In the genomic region with DNA sequence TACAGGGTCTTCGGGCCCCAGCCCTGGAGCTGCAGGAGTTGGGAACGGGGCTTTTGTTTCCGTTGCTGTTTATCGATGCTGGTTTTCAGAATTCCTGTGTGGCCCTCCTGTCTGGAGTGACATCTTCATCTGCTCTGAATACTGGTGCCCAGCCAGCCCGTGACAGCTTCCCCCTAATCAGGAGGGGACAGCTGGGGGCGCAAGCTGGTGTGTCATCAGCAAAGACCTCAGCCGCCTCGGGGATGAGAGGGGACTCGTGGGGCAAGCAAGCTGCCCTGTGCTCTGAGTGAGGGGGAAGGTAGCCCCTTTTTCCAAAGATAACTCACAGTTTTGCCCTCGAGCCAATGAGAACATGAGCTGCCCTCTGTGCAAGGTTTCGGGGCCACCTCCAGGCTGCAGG, we compare ENCODE assay signal across 2 cellular contexts.
TF ChIP-seq lines count a peak whose summit lies in the region.

No MANE protein-coding gene starts in this region.

TF ChIP-seq in liver, 16 proteins besides CTCF, POLR2A, EP300 and RAD21 (continued from another document):
- TF ChIP-seq, protein P1, sequence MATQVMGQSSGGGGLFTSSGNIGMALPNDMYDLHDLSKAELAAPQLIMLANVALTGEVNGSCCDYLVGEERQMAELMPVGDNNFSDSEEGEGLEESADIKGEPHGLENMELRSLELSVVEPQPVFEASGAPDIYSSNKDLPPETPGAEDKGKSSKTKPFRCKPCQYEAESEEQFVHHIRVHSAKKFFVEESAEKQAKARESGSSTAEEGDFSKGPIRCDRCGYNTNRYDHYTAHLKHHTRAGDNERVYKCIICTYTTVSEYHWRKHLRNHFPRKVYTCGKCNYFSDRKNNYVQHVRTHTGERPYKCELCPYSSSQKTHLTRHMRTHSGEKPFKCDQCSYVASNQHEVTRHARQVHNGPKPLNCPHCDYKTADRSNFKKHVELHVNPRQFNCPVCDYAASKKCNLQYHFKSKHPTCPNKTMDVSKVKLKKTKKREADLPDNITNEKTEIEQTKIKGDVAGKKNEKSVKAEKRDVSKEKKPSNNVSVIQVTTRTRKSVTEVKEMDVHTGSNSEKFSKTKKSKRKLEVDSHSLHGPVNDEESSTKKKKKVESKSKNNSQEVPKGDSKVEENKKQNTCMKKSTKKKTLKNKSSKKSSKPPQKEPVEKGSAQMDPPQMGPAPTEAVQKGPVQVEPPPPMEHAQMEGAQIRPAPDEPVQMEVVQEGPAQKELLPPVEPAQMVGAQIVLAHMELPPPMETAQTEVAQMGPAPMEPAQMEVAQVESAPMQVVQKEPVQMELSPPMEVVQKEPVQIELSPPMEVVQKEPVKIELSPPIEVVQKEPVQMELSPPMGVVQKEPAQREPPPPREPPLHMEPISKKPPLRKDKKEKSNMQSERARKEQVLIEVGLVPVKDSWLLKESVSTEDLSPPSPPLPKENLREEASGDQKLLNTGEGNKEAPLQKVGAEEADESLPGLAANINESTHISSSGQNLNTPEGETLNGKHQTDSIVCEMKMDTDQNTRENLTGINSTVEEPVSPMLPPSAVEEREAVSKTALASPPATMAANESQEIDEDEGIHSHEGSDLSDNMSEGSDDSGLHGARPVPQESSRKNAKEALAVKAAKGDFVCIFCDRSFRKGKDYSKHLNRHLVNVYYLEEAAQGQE (IDR thresholded peaks at IDR 0.05): no peak
- no peak for TF ChIP-seq SP1 (IDR thresholded peaks at IDR 0.05)
- TF ChIP-seq, protein P2, sequence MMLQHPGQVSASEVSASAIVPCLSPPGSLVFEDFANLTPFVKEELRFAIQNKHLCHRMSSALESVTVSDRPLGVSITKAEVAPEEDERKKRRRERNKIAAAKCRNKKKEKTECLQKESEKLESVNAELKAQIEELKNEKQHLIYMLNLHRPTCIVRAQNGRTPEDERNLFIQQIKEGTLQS (IDR thresholded peaks at IDR 0.05): no peak
- TF ChIP-seq HNF4A (conservative IDR thresholded peaks at IDR 0.05): no peak
- TF ChIP-seq RXRA (IDR thresholded peaks at IDR 0.05): no peak
- TF ChIP-seq HNF4G (IDR thresholded peaks at IDR 0.05): no peak
- no peak for TF ChIP-seq GABPA (IDR thresholded peaks at IDR 0.05 in 1 of 2, conservative IDR thresholded peaks at IDR 0.05 in 1 of 2)
- no peak for TF ChIP-seq NR2F2 (IDR thresholded peaks at IDR 0.05)
- TF ChIP-seq TAF1 (conservative IDR thresholded peaks at IDR 0.05): no peak
- TF ChIP-seq, protein P3, sequence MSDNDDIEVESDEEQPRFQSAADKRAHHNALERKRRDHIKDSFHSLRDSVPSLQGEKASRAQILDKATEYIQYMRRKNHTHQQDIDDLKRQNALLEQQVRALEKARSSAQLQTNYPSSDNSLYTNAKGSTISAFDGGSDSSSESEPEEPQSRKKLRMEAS (IDR thresholded peaks at IDR 0.05): no peak
- TF ChIP-seq FOXA2 (IDR thresholded peaks at IDR 0.05): no peak
- no peak for TF ChIP-seq YY1 (IDR thresholded peaks at IDR 0.05)
- TF ChIP-seq, protein P4, sequence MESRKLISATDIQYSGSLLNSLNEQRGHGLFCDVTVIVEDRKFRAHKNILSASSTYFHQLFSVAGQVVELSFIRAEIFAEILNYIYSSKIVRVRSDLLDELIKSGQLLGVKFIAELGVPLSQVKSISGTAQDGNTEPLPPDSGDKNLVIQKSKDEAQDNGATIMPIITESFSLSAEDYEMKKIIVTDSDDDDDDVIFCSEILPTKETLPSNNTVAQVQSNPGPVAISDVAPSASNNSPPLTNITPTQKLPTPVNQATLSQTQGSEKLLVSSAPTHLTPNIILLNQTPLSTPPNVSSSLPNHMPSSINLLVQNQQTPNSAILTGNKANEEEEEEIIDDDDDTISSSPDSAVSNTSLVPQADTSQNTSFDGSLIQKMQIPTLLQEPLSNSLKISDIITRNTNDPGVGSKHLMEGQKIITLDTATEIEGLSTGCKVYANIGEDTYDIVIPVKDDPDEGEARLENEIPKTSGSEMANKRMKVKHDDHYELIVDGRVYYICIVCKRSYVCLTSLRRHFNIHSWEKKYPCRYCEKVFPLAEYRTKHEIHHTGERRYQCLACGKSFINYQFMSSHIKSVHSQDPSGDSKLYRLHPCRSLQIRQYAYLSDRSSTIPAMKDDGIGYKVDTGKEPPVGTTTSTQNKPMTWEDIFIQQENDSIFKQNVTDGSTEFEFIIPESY (IDR thresholded peaks at IDR 0.05): no peak
- TF ChIP-seq EGR1 (IDR thresholded peaks at IDR 0.05; ENCODE audit: low read depth in 2 of 2): no peak
- TF ChIP-seq JUND (IDR thresholded peaks at IDR 0.05): no peak

TF ChIP-seq in HepG2, 621 proteins besides CTCF, POLR2A, EP300 and RAD21 (continued from another document):
- TF ChIP-seq, protein P5, sequence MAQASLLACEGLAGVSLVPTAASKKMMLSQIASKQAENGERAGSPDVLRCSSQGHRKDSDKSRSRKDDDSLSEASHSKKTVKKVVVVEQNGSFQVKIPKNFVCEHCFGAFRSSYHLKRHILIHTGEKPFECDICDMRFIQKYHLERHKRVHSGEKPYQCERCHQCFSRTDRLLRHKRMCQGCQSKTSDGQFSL (CRISPR knock-in tag; IDR thresholded peaks at IDR 0.05): no peak
- no peak for TF ChIP-seq XRCC5 (optimal IDR thresholded peaks at IDR 0.05; ENCODE audit: low read length)
- no peak for TF ChIP-seq ZNF124 (CRISPR knock-in tag; IDR thresholded peaks at IDR 0.05)
- no peak for TF ChIP-seq SRSF9 (IDR thresholded peaks at IDR 0.05; ENCODE audit: borderline replicate concordance, insufficient read depth, low read depth, low read length, poor library complexity, severe bottlenecking)
- no peak for TF ChIP-seq FOXJ3 (CRISPR knock-in tag; IDR thresholded peaks at IDR 0.05; ENCODE audit: borderline replicate concordance)
- no peak for TF ChIP-seq KLF11 (CRISPR knock-in tag; IDR thresholded peaks at IDR 0.05)
- TF ChIP-seq EEA1 (CRISPR knock-in tag; IDR thresholded peaks at IDR 0.05; ENCODE audit: borderline replicate concordance): no peak
- TF ChIP-seq ZFX (CRISPR knock-in tag; IDR thresholded peaks at IDR 0.05; ENCODE audit: low read depth): no peak
- TF ChIP-seq, protein P6, sequence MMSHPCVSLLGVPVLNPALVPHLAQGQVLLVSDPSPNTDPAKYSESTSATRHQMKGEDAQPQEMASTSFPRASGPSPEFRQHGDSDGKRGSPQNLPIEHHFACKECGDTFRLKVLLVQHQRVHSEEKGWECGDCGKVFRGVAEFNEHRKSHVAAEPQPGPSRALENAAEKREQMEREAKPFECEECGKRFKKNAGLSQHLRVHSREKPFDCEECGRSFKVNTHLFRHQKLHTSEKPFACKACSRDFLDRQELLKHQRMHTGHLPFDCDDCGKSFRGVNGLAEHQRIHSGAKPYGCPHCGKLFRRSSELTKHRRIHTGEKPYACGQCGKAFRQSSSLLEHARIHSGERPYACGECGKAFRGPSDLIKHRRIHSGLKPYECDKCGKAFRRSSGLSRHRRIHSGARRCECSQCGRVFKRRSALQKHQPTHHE (CRISPR knock-in tag; IDR thresholded peaks at IDR 0.05; ENCODE audit: borderline replicate concordance): no peak
- no peak for TF ChIP-seq FOXM1 (CRISPR knock-in tag; IDR thresholded peaks at IDR 0.05)
- TF ChIP-seq FOXA3 (CRISPR knock-in tag; IDR thresholded peaks at IDR 0.05): no peak
